In the genomic region with DNA sequence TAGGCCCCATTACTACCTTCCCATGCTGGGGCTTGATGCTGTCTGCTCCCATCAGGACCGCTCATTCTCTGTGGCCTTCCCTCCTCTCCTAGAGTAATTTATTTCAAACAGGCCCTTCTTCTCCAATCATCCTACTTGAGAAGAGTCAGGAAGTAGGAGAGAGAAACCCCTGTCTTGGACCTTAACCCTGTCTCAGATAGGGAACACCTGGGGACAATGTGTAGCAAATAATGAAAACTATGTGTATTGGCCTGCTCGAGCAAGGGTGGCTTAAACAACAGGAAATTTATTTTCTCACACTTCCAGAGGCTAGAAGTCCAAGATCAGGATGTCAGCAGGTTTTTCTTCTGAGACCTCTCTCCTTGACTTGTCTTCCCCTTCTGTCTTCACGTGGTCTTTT, we compare ENCODE assay signal across 7 cellular contexts.
"Had no signal": no experiment of that assay in that cellular context is flagged by ENCODE, and none has a peak within 500 bp of the region (broad histone marks: within the 10 kb centered on the region; RNA-seq: fewer than 3 reads in every experiment).

No MANE protein-coding gene starts in this region.

- H3K4me1 ChIP-seq: HAP-1 had no signal

- H3K9me3 ChIP-seq: HAP-1 had no signal

- ATAC-seq: HCT116 had no signal

- H3K4me3 ChIP-seq: GM23248, HAP-1 had no signal

- H3K36me3 ChIP-seq: HAP-1 had no signal

- DNase-seq: GM23248, GOT3, H7, HFFc6, KBM-7 had no signal
